ENCODE assay signal across 8 cellular contexts in genomic region chr22:45240810-45241631, GRCh38. TPM values are rescaled to one million over a fixed set of nuclear protein-coding genes. Genes with fewer than 3 reads are reported as not detected.
A peak's percentile ranks its signal among the peaks of the same experiment; 100 is the strongest.
DNase-seq lines count a peak whose midpoint lies in the region; ATAC-seq, FAIRE-seq and TF ChIP-seq lines count a peak whose summit lies in the region.

TSS of gene KIAA0930 (minus strand) at chr22:45240894. CDS start at chr22:45240703, 191 bp downstream.

- peak within 1 kb of the TSS; percentile 52 for H3K27ac ChIP-seq in CD4-positive, alpha-beta T cell (ENCODE audit: low read depth, low read length)
- H3K27ac ChIP-seq in duodenal mucosa (ENCODE audit: low read depth, low read length), result no peak within 1 kb of the TSS

- H3K9me3 ChIP-seq in CD4-positive, alpha-beta T cell (ENCODE audit: control insufficient read depth, low read length), result no peaks in the 10 kb centered on the region
- H3K9me3 ChIP-seq in duodenal mucosa (ENCODE audit: control insufficient read depth in 1 of 2, low read length in 2 of 2), result no peaks in the 10 kb centered on the region

- 21 to 23% methylated on average over 19 to 21 of the region's 66 CpGs for WGBS in lower leg skin, 2 donors

- peak within 1 kb of the TSS; percentile 90 for H3K27ac Mint-ChIP-seq in CD4-positive, alpha-beta T cell
- peak within 1 kb of the TSS; percentile 84 for H3K27ac Mint-ChIP-seq in activated CD8-positive, alpha-beta T cell treated with anti-CD3 and anti-CD28 coated beads for 36 hours

- CTCF ChIA-PET in CD4-positive, alpha-beta T cell (lab: Charles Lee), result no interaction called here
- CTCF ChIA-PET in activated CD8-positive, alpha-beta T cell treated with anti-CD3 and anti-CD28 coated beads for 36 hours (lab: Charles Lee), result no interaction called here

- peaks cover 19% of the 10 kb centered on the region for H3K4me1 Mint-ChIP-seq in CD4-positive, alpha-beta T cell (ENCODE audit: low read depth)
- peaks cover 28% of the 10 kb centered on the region for H3K4me1 Mint-ChIP-seq in activated CD8-positive, alpha-beta T cell treated with anti-CD3 and anti-CD28 coated beads for 36 hours (ENCODE audit: low read depth)

- H3K27me3 ChIP-seq in CD4-positive, alpha-beta T cell (ENCODE audit: control insufficient read depth, insufficient read depth, low read length), result no peaks in the 10 kb centered on the region
- H3K27me3 ChIP-seq in duodenal mucosa (ENCODE audit: control insufficient read depth in 1 of 2, insufficient read depth in 2 of 2, low read length in 2 of 2), result no peaks in the 10 kb centered on the region

- ATAC-seq in CD4-positive, alpha-beta T cell (ENCODE audit: poor library complexity), result peak; percentile 62
- ATAC-seq in activated CD8-positive, alpha-beta T cell treated with anti-CD3 and anti-CD28 coated beads for 36 hours, result peak; percentile 83

- peak within 1 kb of the TSS; percentile 76 to 78 for H3K4me3 ChIP-seq in duodenal mucosa (ENCODE audit: low read depth in 1 of 2, low read length in 2 of 2)
- H3K4me3 ChIP-seq in lower leg skin (ENCODE audit: low read depth, poor library complexity, severe bottlenecking), result peak within 1 kb of the TSS; percentile 61

- peaks cover 0 to 7% of the 10 kb centered on the region in 2 donors for H3K36me3 ChIP-seq in duodenal mucosa (ENCODE audit: control insufficient read depth in 1 of 2, insufficient read depth in 2 of 2, low read length in 2 of 2)

- H3K4me1 ChIP-seq in duodenal mucosa (ENCODE audit: control insufficient read depth in 1 of 2, insufficient read depth in 2 of 2, low read length in 2 of 2), result peaks cover 35% of the 10 kb centered on the region in 2 donors

- TF ChIP-seq POLR2A in H54 (IDR thresholded peaks at IDR 0.05; ENCODE audit: low read depth, low read length) (peak; percentile 29; the same call in 1 of the 2 replicates), lower leg skin (IDR thresholded peaks at IDR 0.05) (no peak)

- POLR2A ChIA-PET in CD4-positive, alpha-beta T cell (lab: Charles Lee), result interaction anchor here (0.7 to 1.3 kb wide), 2 partner anchors 39 to 68 kb away, joined by 6 read pairs; no protein-coding TSS in a partner anchor
- POLR2A ChIA-PET in activated CD8-positive, alpha-beta T cell treated with anti-CD3 and anti-CD28 coated beads for 36 hours (lab: Charles Lee), result interaction anchor here (0.7 kb wide), 1 partner anchor 31 kb away, joined by 3 read pairs; no protein-coding TSS in a partner anchor

- H3K36me3 Mint-ChIP-seq in CD4-positive, alpha-beta T cell (ENCODE audit: low read depth), result peaks cover 5% of the 10 kb centered on the region
- peaks cover 6% of the 10 kb centered on the region for H3K36me3 Mint-ChIP-seq in activated CD8-positive, alpha-beta T cell treated with anti-CD3 and anti-CD28 coated beads for 36 hours (ENCODE audit: low read depth)

- H3K9ac ChIP-seq in duodenal mucosa (ENCODE audit: low read depth in 1 of 2, low read length in 2 of 2), result peak within 1 kb of the TSS; percentile 57 to 65

- DNase-seq in CD4-positive, alpha-beta T cell, result peak; percentile 70 to 81 (median 74)
- DNase-seq in H54 (ENCODE audit: insufficient read length, low spot score) (peak; percentile 74), NCI-H748 (lab: John Stamatoyannopoulos, UW; ENCODE audit: unreplicated experiment) (peak; percentile 77), lower leg skin (ENCODE audit: low spot score in 2 of 2) (peak; percentile 72 to 96), OCI-M2 (lab: John Stamatoyannopoulos, UW; ENCODE audit: unreplicated experiment) (no peak)
- peak; percentile 91 for DNase-seq in activated CD8-positive, alpha-beta T cell treated with anti-CD3 and anti-CD28 coated beads for 36 hours
- DNase-seq in stimulated activated CD4-positive, alpha-beta T cell treated with anti-CD3 and anti-CD28 coated beads, Interleukin-4, amount 100 ng/mL, for 24 hours, result peak; percentile 75

- no peaks in the 10 kb centered on the region for H3K27me3 Mint-ChIP-seq in CD4-positive, alpha-beta T cell
- H3K27me3 Mint-ChIP-seq in activated CD8-positive, alpha-beta T cell treated with anti-CD3 and anti-CD28 coated beads for 36 hours, result no peaks in the 10 kb centered on the region

- no peak for TF ChIP-seq CTCF in CD4-positive, alpha-beta T cell (IDR thresholded peaks at IDR 0.05)
- TF ChIP-seq CTCF in activated CD8-positive, alpha-beta T cell treated with anti-CD3 and anti-CD28 coated beads for 36 hours (IDR thresholded peaks at IDR 0.05), result no peak
- no peak for TF ChIP-seq CTCF in lower leg skin (IDR thresholded peaks at IDR 0.05)

- H3K9me3 Mint-ChIP-seq in CD4-positive, alpha-beta T cell, result no peaks in the 10 kb centered on the region
- H3K9me3 Mint-ChIP-seq in activated CD8-positive, alpha-beta T cell treated with anti-CD3 and anti-CD28 coated beads for 36 hours, result no peaks in the 10 kb centered on the region

- H3K4me3 Mint-ChIP-seq in CD4-positive, alpha-beta T cell, result peak within 1 kb of the TSS; percentile 94
- peak within 1 kb of the TSS; percentile 93 for H3K4me3 Mint-ChIP-seq in activated CD8-positive, alpha-beta T cell treated with anti-CD3 and anti-CD28 coated beads for 36 hours

- no peak for FAIRE-seq in H54 (lab: Jason Lieb, UNC)

- intact Hi-C loops in CD4-positive, alpha-beta T cell (cut with DNase I, micrococcal nuclease), result loop anchor here (1.0 to 10.0 kb wide), 6 partner anchors 28 to 814 kb away; partner anchors contain the start of genes FAM118A (in 1 of the 2) and PRR5 (in 1 of the 2)
- intact Hi-C loops in activated CD8-positive, alpha-beta T cell treated with anti-CD3 and anti-CD28 coated beads for 36 hours (cut with micrococcal nuclease), result no loop called here
- intact Hi-C loops in lower leg skin (cut with DNase I; ENCODE audit: low total_unique reads), result no loop called here

RNA-seq across cellular contexts. Expression of gene KIAA0930, which starts in this region (rescaled TPM):
- 1 to 10 TPM; 6.7 to 7.4 TPM for total RNA-seq in CD4-positive, alpha-beta T cell
- total RNA-seq in activated CD8-positive, alpha-beta T cell treated with anti-CD3 and anti-CD28 coated beads for 36 hours, result 10 to 100 TPM; 38.4 to 40.4 TPM
- 100 to 1,000 TPM in 1 of 4 donors, 10 to 100 TPM in 3; 47.6 to 143 (median 96.8) TPM for total RNA-seq in lower leg skin

Comparison
In these comparisons a context has a peak if more than half of its experiments do, and no peak if none do; other contexts are left out.
1. RNA of gene KIAA0930 (total RNA-seq): 47.6 to 143 TPM in lower leg skin and 38.4 to 40.4 TPM in activated CD8-positive, alpha-beta T cell treated with anti-CD3 and anti-CD28 coated beads for 36 hours; 6.7 to 7.4 TPM in CD4-positive, alpha-beta T cell; every median in the first group is over 4 times any median in the second.
2. intact Hi-C loops: an anchor here in CD4-positive, alpha-beta T cell (1.0 to 10.0 kb wide); none called in activated CD8-positive, alpha-beta T cell treated with anti-CD3 and anti-CD28 coated beads for 36 hours and lower leg skin.